ENCODE assay signal across 8 cellular contexts in genomic region chr15:74432968-74433591, GRCh38. TPM values are rescaled to one million over a fixed set of nuclear protein-coding genes. Genes with fewer than 3 reads are reported as not detected.
DNase-seq lines count a peak whose midpoint lies in the region; ATAC-seq and FAIRE-seq lines count a peak whose summit lies in the region.

No MANE protein-coding gene starts in this region.

- no peak overlapping the region for H3K27ac ChIP-seq in CD4-positive, CD25-positive, alpha-beta regulatory T cell (ENCODE audit: insufficient read depth, low read length, poor library complexity, severe bottlenecking)
- H3K27ac ChIP-seq in iPS-18a (ENCODE audit: low read length) (no peak overlapping the region), substantia nigra (ENCODE audit: low read depth, low read length, poor library complexity, severe bottlenecking) (peak overlapping the region; percentile 93)

- no peaks in the 10 kb centered on the region for H3K36me3 Mint-ChIP-seq in CD4-positive, CD25-positive, alpha-beta regulatory T cell
- peaks cover 28% of the 10 kb centered on the region for H3K36me3 Mint-ChIP-seq in activated T-helper 2 cell treated with anti-CD3 and anti-CD28 coated beads, Interferon-gamma antibody, Interleukin-2, Interleukin-4, amounts not matched to agents 10 μg/mL and 5 μg/mL and 100 μg/mL, durations not matched to agents 14 hours and 24 hours and 36 hours (ENCODE audit: low read depth)

- peak overlapping the region; percentile 69 to 90 (median 79) for H3K4me3 Mint-ChIP-seq in CD4-positive, CD25-positive, alpha-beta regulatory T cell
- H3K4me3 Mint-ChIP-seq in activated T-helper 2 cell treated with anti-CD3 and anti-CD28 coated beads, Interferon-gamma antibody, Interleukin-2, Interleukin-4, amounts not matched to agents 10 μg/mL and 5 μg/mL and 100 μg/mL, durations not matched to agents 14 hours and 24 hours and 36 hours (ENCODE audit: low read depth): peak overlapping the region; percentile 91

- no peaks in the 10 kb centered on the region for H3K9me3 ChIP-seq in CD4-positive, CD25-positive, alpha-beta regulatory T cell (ENCODE audit: control insufficient read depth in 2 of 2, low read length in 2 of 2)
- H3K9me3 ChIP-seq in iPS-18a (ENCODE audit: control insufficient read depth, low read depth, low read length): no peaks in the 10 kb centered on the region

- no peak overlapping the region for H3K27ac Mint-ChIP-seq in CD4-positive, CD25-positive, alpha-beta regulatory T cell
- no peak overlapping the region for H3K27ac Mint-ChIP-seq in activated T-helper 2 cell treated with anti-CD3 and anti-CD28 coated beads, Interferon-gamma antibody, Interleukin-2, Interleukin-4, amounts not matched to agents 10 μg/mL and 5 μg/mL and 100 μg/mL, durations not matched to agents 14 hours and 24 hours and 36 hours

- intact Hi-C loops in activated T-helper 2 cell treated with anti-CD3 and anti-CD28 coated beads, Interferon-gamma antibody, Interleukin-2, Interleukin-4, amounts not matched to agents 10 μg/mL and 5 μg/mL and 100 μg/mL, durations not matched to agents 14 hours and 24 hours and 36 hours (cut with micrococcal nuclease): loop anchor here (2.0 kb wide), 1 partner anchor 32 kb away; no protein-coding TSS in a partner anchor

- H3K27me3 Mint-ChIP-seq in CD4-positive, CD25-positive, alpha-beta regulatory T cell: peaks cover 5% of the 10 kb centered on the region
- H3K27me3 Mint-ChIP-seq in activated T-helper 2 cell treated with anti-CD3 and anti-CD28 coated beads, Interferon-gamma antibody, Interleukin-2, Interleukin-4, amounts not matched to agents 10 μg/mL and 5 μg/mL and 100 μg/mL, durations not matched to agents 14 hours and 24 hours and 36 hours (ENCODE audit: low read depth): no peaks in the 10 kb centered on the region

- H3K9ac ChIP-seq in iPS-18a (ENCODE audit: low read length): peak overlapping the region; percentile 42

- H3K4me3 ChIP-seq in CD4-positive, CD25-positive, alpha-beta regulatory T cell (ENCODE audit: low read depth, low read length): no peak overlapping the region
- H3K4me3 ChIP-seq in iPS-18a (ENCODE audit: low read length): peak overlapping the region; percentile 69

- peaks cover 0 to 38% (median 16%) of the 10 kb centered on the region in 4 donors for H3K4me1 Mint-ChIP-seq in CD4-positive, CD25-positive, alpha-beta regulatory T cell
- peaks cover 66% of the 10 kb centered on the region for H3K4me1 Mint-ChIP-seq in activated T-helper 2 cell treated with anti-CD3 and anti-CD28 coated beads, Interferon-gamma antibody, Interleukin-2, Interleukin-4, amounts not matched to agents 10 μg/mL and 5 μg/mL and 100 μg/mL, durations not matched to agents 14 hours and 24 hours and 36 hours (ENCODE audit: low read depth)

- no peaks in the 10 kb centered on the region for H3K9me3 Mint-ChIP-seq in CD4-positive, CD25-positive, alpha-beta regulatory T cell
- no peaks in the 10 kb centered on the region for H3K9me3 Mint-ChIP-seq in activated T-helper 2 cell treated with anti-CD3 and anti-CD28 coated beads, Interferon-gamma antibody, Interleukin-2, Interleukin-4, amounts not matched to agents 10 μg/mL and 5 μg/mL and 100 μg/mL, durations not matched to agents 14 hours and 24 hours and 36 hours

- peaks cover 25% of the 10 kb centered on the region for H3K4me1 ChIP-seq in CD4-positive, CD25-positive, alpha-beta regulatory T cell (ENCODE audit: control insufficient read depth, insufficient read depth, low read length, poor library complexity, severe bottlenecking)
- H3K4me1 ChIP-seq in iPS-18a (ENCODE audit: control insufficient read depth, low read depth, low read length): peaks cover 9% of the 10 kb centered on the region

- no peak for FAIRE-seq in RCC 7860 (lab: Jason Lieb, UNC)

- DNase-seq in CD4-positive, CD25-positive, alpha-beta regulatory T cell: peak in 1 of 3 donors; percentile 16
- no peak for DNase-seq in activated T-helper 2 cell treated with anti-CD3 and anti-CD28 coated beads, Interferon-gamma antibody, Interleukin-2, Interleukin-4, amounts not matched to agents 10 μg/mL and 5 μg/mL and 100 μg/mL, durations not matched to agents 14 hours and 24 hours and 36 hours (ENCODE audit: low spot score)
- DNase-seq in substantia nigra (lab: John Stamatoyannopoulos, UW): peak in 3 of 49 donors; percentile 17 to 51 (median 20)
- DNase-seq in RCC 7860 (ENCODE audit: low spot score): no peak
- no peak for DNase-seq in NCI-H524 (lab: John Stamatoyannopoulos, UW)

- no peak for ATAC-seq in CD4-positive, CD25-positive, alpha-beta regulatory T cell (ENCODE audit: low read depth in 2 of 2)
- ATAC-seq in HG02642 (IDR thresholded peaks at IDR 0.05; ENCODE audit: poor library complexity, unreplicated experiment) (peak; percentile 17), HG03045 (IDR thresholded peaks at IDR 0.05; ENCODE audit: unreplicated experiment) (no peak)

- H3K27me3 ChIP-seq in CD4-positive, CD25-positive, alpha-beta regulatory T cell (ENCODE audit: control insufficient read depth, insufficient read depth, low read length): no peaks in the 10 kb centered on the region
- H3K27me3 ChIP-seq in iPS-18a (ENCODE audit: control insufficient read depth, insufficient read depth, low read length): peaks cover 17% of the 10 kb centered on the region

- H3K36me3 ChIP-seq in CD4-positive, CD25-positive, alpha-beta regulatory T cell (ENCODE audit: control insufficient read depth, insufficient read depth, low read length): no peaks in the 10 kb centered on the region
- H3K36me3 ChIP-seq in iPS-18a (ENCODE audit: control insufficient read depth, low read depth, low read length): no peaks in the 10 kb centered on the region

RNA-seq across cellular contexts. Expression of gene SEMA7A, which starts 0.7 kb away (rescaled TPM):
- total RNA-seq in CD4-positive, CD25-positive, alpha-beta regulatory T cell: 5.0 TPM
- under 1 TPM in 3 of 4 donors, not detected in 1; 0.09 to 0.39 (median 0.11) TPM for polyA plus RNA-seq in CD4-positive, CD25-positive, alpha-beta regulatory T cell
- 45.9 and 50.3 TPM in 2 replicates for total RNA-seq in activated T-helper 2 cell treated with anti-CD3 and anti-CD28 coated beads, Interferon-gamma antibody, Interleukin-2, Interleukin-4, amounts not matched to agents 10 μg/mL and 5 μg/mL and 100 μg/mL, durations not matched to agents 14 hours and 24 hours and 36 hours

RNA-seq across cellular contexts. Expression of gene UBL7, which starts 27.9 kb away (rescaled TPM):
- total RNA-seq in CD4-positive, CD25-positive, alpha-beta regulatory T cell: 30.9 TPM
- polyA plus RNA-seq in CD4-positive, CD25-positive, alpha-beta regulatory T cell: 100 to 1,000 TPM; 123 to 177 (median 144) TPM
- 55.3 and 59.1 TPM in 2 replicates for total RNA-seq in activated T-helper 2 cell treated with anti-CD3 and anti-CD28 coated beads, Interferon-gamma antibody, Interleukin-2, Interleukin-4, amounts not matched to agents 10 μg/mL and 5 μg/mL and 100 μg/mL, durations not matched to agents 14 hours and 24 hours and 36 hours
